In the genomic region with DNA sequence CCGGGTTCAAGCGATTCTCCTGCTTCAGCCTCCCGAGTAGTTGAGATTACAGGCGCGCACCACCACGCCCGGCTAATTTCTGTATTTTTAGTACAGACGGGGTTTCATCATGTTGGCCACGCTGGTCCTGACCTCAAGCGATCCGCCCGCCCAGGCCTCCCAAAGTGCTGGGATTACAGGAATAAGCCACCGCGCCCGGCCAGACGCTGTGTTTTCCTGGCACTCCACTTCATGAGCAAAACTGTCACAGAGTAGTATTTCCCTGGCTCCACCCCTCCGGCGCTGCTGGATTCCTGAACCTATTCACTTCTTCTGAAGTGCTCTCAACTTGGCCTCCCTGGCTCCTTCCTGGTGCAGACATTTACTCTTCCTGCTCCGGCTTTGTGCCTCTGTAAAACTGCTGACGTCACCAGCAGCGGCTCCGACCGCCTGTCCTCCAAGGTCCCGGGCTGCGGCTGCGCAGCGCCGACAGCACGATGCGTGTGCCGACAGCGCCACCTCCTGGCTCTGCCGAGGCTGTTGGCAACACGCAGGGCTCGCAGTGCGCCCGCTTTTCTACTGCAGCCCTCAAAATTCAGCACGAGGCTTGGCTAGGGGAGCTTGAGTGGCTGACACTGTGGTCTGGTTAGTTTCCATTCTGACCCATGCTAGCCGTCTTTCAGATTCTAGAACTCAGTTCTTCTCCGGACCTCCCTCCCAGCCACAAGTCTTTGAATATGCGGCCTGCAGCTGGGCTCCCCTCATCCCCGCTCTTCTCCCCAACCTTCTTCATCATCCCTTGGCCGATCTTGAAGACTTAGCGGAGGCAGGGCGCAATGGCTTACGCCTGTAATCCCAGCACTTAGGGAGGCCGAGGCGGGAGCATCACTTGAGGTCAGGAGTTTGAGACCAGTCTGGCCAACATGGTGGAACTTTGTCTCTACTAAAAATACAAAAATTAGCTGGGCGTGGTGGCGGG, we compare ENCODE assay signal across 8 cellular contexts. TPM values are rescaled to one million over a fixed set of nuclear protein-coding genes. Genes with fewer than 3 reads are reported as not detected.
DNase-seq lines count a peak whose midpoint lies in the region; FAIRE-seq and TF ChIP-seq lines count a peak whose summit lies in the region.

No MANE protein-coding gene starts in this region.

- 23 to 24% methylated on average over 50 of the region's 50 CpGs for WGBS in GM23248 (ENCODE audit: low coverage in 1 of 2, low lambda C conversion rate in 2 of 2, missing lambda C conversion rate in 2 of 2), 2 experiments
- no CpG with 5 or more reads among the region's 50 CpGs for WGBS in neuronal stem cell (ENCODE audit: extremely low coverage in 2 of 2, insufficient read length in 2 of 2, insufficient replicate concordance in 1 of 2), 2 donors

- peak overlapping the region; percentile 21 for H2BK15ac ChIP-seq in neuronal stem cell (ENCODE audit: low read length)

- no peak overlapping the region for H2BK12ac ChIP-seq in neuronal stem cell (ENCODE audit: low read length)

- H2BK5ac ChIP-seq in neuronal stem cell (ENCODE audit: low read length): peak overlapping the region; percentile 10

- H3K36me3 ChIP-seq in GM23248 (ENCODE audit: low read depth): no peaks in the 10 kb centered on the region
- H3K36me3 ChIP-seq in SJCRH30: no peaks in the 10 kb centered on the region
- H3K36me3 ChIP-seq in neuronal stem cell (replicated peaks in 1 of 2; ENCODE audit: control insufficient read depth in 2 of 2, insufficient read depth in 2 of 2, low read length in 2 of 2): no peaks in the 10 kb centered on the region
- H3K36me3 ChIP-seq in stomach smooth muscle (ENCODE audit: control insufficient read depth in 2 of 2, insufficient read depth in 2 of 2, low read length in 2 of 2): no peaks in the 10 kb centered on the region

- H3F3A ChIP-seq in GM23248 (ENCODE audit: insufficient read depth): no peaks in the 10 kb centered on the region; the same call in 1 of the 2 replicates

- peak overlapping the region; percentile 67 for H2BK120ac ChIP-seq in neuronal stem cell (ENCODE audit: low read depth, low read length)

- H2AFZ ChIP-seq in GM23248 (peak overlapping the region; percentile 91), neuronal stem cell (ENCODE audit: low read length) (peak overlapping the region; percentile 92)

- H3K4me3 ChIP-seq in GM23248 (peak overlapping the region; percentile 57), SJCRH30 (peak overlapping the region; percentile 50), neuronal stem cell (ENCODE audit: low read length in 2 of 2) (no peak overlapping the region), stomach smooth muscle (ENCODE audit: low read length in 2 of 2) (peak overlapping the region; percentile 43 to 65)

- H2AK5ac ChIP-seq in neuronal stem cell (ENCODE audit: low read depth, low read length): peak overlapping the region; percentile 93

- DNase-seq in D721Med (ENCODE audit: insufficient read length, low spot score) (no peak), GM23248 (peak; percentile 99), MV-4-11 (lab: John Stamatoyannopoulos, UW) (peak; percentile 93), SJCRH30 (peak; percentile 93 to 95), foreskin melanocyte (peak; percentile 82), neuronal stem cell (ENCODE audit: low spot score) (peak; percentile 88)
- DNase-seq in activated gamma-delta T cell treated with anti-CD3 and anti-CD28 coated beads, Interleukin-2, amount 50 U/mL, for 16 hours (ENCODE audit: low read depth): peak; percentile 84

- H3K9ac ChIP-seq in GM23248 (peak overlapping the region; percentile 70), neuronal stem cell (ENCODE audit: low read depth, low read length, poor library complexity) (no peak overlapping the region), stomach smooth muscle (ENCODE audit: low read length in 2 of 2) (peak overlapping the region; percentile 62)

- H3K27me3 ChIP-seq in GM23248 (replicated peaks; ENCODE audit: insufficient read depth): peaks cover 11% of the 10 kb centered on the region
- H3K27me3 ChIP-seq in SJCRH30: no peaks in the 10 kb centered on the region
- H3K27me3 ChIP-seq in neuronal stem cell (ENCODE audit: control insufficient read depth in 3 of 3, insufficient read depth in 3 of 3, low read depth in 1 of 3, low read length in 3 of 3): peaks cover 0 to 5% (median 3%) of the 10 kb centered on the region in 3 experiments
- H3K27me3 ChIP-seq in stomach smooth muscle (ENCODE audit: control insufficient read depth in 1 of 2, insufficient read depth in 2 of 2, low read length in 2 of 2): peaks cover 0 to 2% of the 10 kb centered on the region in 2 donors

- H3K18ac ChIP-seq in neuronal stem cell (ENCODE audit: low read length): peak overlapping the region; percentile 64

- TF ChIP-seq CTCF in D721Med (IDR thresholded peaks at IDR 0.05; ENCODE audit: insufficient read depth, missing control alignments): peak; percentile 96

- H3K4me2 ChIP-seq in GM23248 (ENCODE audit: unreplicated experiment) (peak overlapping the region; percentile 58), neuronal stem cell (ENCODE audit: insufficient read depth, low read length, poor library complexity, severe bottlenecking) (peak overlapping the region; percentile 26)

- H3K27ac ChIP-seq in GM23248 (peak overlapping the region; percentile 76), SJCRH30 (peak overlapping the region; percentile 33), neuronal stem cell (replicated peaks; ENCODE audit: low read length) (no peak overlapping the region), stomach smooth muscle (ENCODE audit: low read length) (peak overlapping the region; percentile 74)

- H3K23ac ChIP-seq in neuronal stem cell (ENCODE audit: low read depth, low read length, poor library complexity): no peak overlapping the region

- no peaks in the 10 kb centered on the region for H3K9me3 ChIP-seq in GM23248 (ENCODE audit: low read depth)
- no peaks in the 10 kb centered on the region for H3K9me3 ChIP-seq in SJCRH30 (replicated peaks)
- H3K9me3 ChIP-seq in neuronal stem cell (replicated peaks in 1 of 2; ENCODE audit: control insufficient read depth in 2 of 2, insufficient read depth in 1 of 2, low read depth in 1 of 2, low read length in 2 of 2): no peaks in the 10 kb centered on the region
- no peaks in the 10 kb centered on the region for H3K9me3 ChIP-seq in stomach smooth muscle (ENCODE audit: control insufficient read depth in 2 of 2, low read length in 2 of 2)

- H4K20me1 ChIP-seq in GM23248 (ENCODE audit: insufficient read depth): no peaks in the 10 kb centered on the region

- H3K79me2 ChIP-seq in GM23248 (ENCODE audit: insufficient read depth): no peaks in the 10 kb centered on the region

- no peak for FAIRE-seq in D721Med (lab: Jason Lieb, UNC)

- H3K4me1 ChIP-seq in GM23248 (ENCODE audit: insufficient read depth) (no peaks in the 10 kb centered on the region), SJCRH30 (no peaks in the 10 kb centered on the region), neuronal stem cell (ENCODE audit: control insufficient read depth in 2 of 2, insufficient read depth in 1 of 2, low read depth in 1 of 2, low read length in 2 of 2) (peaks cover 0 to 1% of the 10 kb centered on the region in 2 donors), stomach smooth muscle (ENCODE audit: control insufficient read depth, insufficient read depth, low read length) (peaks cover 7% of the 10 kb centered on the region)

- in situ Hi-C loops in GM23248 (cut with MboI): loop anchor here (5.0 to 25.0 kb wide), 3 partner anchors 197 to 687 kb away; no protein-coding TSS in a partner anchor

- no peak overlapping the region for H4K91ac ChIP-seq in neuronal stem cell (ENCODE audit: low read depth, low read length, poor library complexity)

- H3K4ac ChIP-seq in neuronal stem cell (ENCODE audit: low read length): no peak overlapping the region

- no peaks in the 10 kb centered on the region for H3K79me1 ChIP-seq in neuronal stem cell (ENCODE audit: low read depth, low read length)

- no peak overlapping the region for H3K14ac ChIP-seq in neuronal stem cell (ENCODE audit: low read length)

- H4K8ac ChIP-seq in neuronal stem cell (ENCODE audit: low read depth, low read length): no peak overlapping the region

- H3K9me2 ChIP-seq in GM23248 (ENCODE audit: insufficient read depth): no peaks in the 10 kb centered on the region

RNA-seq across cellular contexts. Expression of gene APOL3, which starts 36.6 kb away (rescaled TPM):
- total RNA-seq in GM23248 (2014; rRNA removed; shearing (Covaris generic)): 5.5 and 6.2 TPM in 2 replicates
- polyA plus RNA-seq in GM23248 (2016; fragmentation: Nextera tagmentation; extraction: Ambion mirVana): 3.4 and 4.0 TPM in 2 replicates
- total RNA-seq in SJCRH30 (2014; rRNA removed; shearing (Covaris generic)): 0.08 TPM in 1 of 2 replicates, not detected in the other
- polyA plus RNA-seq in neuronal stem cell (2013, experiment 1 of 2): not detected
- not detected for polyA plus RNA-seq in neuronal stem cell (2013, experiment 2 of 2)

Comparison
In these comparisons a context has a peak if more than half of its experiments do, and no peak if none do; other contexts are left out.
1. H3K4me3 ChIP-seq: peak in GM23248 (single experiment), SJCRH30 (single experiment) and stomach smooth muscle (2 of 2); none in neuronal stem cell (0 of 2).